In genomic region chr20:48385527-48385926, GRCh38 we compare ENCODE assay signal across 1 cellular context.
TF ChIP-seq lines count a peak whose summit lies in the region.

No MANE protein-coding gene starts in this region.

TF ChIP-seq in HepG2, 621 proteins besides CTCF, POLR2A, EP300 and RAD21:
- TF ChIP-seq MNT (IDR thresholded peaks at IDR 0.05), result peak; percentile 13; the same call in 1 of the 2 replicates
- no peak for TF ChIP-seq THAP11 (CRISPR knock-in tag; IDR thresholded peaks at IDR 0.05)
- TF ChIP-seq HBP1 (CRISPR knock-in tag; IDR thresholded peaks at IDR 0.05; ENCODE audit: low read depth), result no peak
- TF ChIP-seq ZSCAN21 (CRISPR knock-in tag; IDR thresholded peaks at IDR 0.05; ENCODE audit: borderline replicate concordance), result 0 out of 2 replicates have a peak, but pooled peaks have one; percentile 27
- peak; percentile 34; the same call in 1 of the 2 replicates for TF ChIP-seq ZNF749 (CRISPR knock-in tag; IDR thresholded peaks at IDR 0.05; ENCODE audit: borderline replicate concordance)
- no peak for TF ChIP-seq ZNF772 (CRISPR knock-in tag; IDR thresholded peaks at IDR 0.05)
- TF ChIP-seq GLI4 (CRISPR knock-in tag; IDR thresholded peaks at IDR 0.05; ENCODE audit: borderline replicate concordance), result no peak
- TF ChIP-seq ZNF572 (CRISPR knock-in tag; IDR thresholded peaks at IDR 0.05), result no peak
- TF ChIP-seq NRL (CRISPR knock-in tag; IDR thresholded peaks at IDR 0.05; ENCODE audit: borderline replicate concordance), result no peak
- peak; percentile 81 for TF ChIP-seq ZNF646 (CRISPR knock-in tag; IDR thresholded peaks at IDR 0.05)
- no peak for TF ChIP-seq ZMYM2 (CRISPR knock-in tag; IDR thresholded peaks at IDR 0.05)
- TF ChIP-seq ZNF446 (CRISPR knock-in tag; IDR thresholded peaks at IDR 0.05), result no peak
- TF ChIP-seq HNRNPL (IDR thresholded peaks at IDR 0.05; ENCODE audit: low read depth, low read length), result peak; percentile 76
